In the genomic region with DNA sequence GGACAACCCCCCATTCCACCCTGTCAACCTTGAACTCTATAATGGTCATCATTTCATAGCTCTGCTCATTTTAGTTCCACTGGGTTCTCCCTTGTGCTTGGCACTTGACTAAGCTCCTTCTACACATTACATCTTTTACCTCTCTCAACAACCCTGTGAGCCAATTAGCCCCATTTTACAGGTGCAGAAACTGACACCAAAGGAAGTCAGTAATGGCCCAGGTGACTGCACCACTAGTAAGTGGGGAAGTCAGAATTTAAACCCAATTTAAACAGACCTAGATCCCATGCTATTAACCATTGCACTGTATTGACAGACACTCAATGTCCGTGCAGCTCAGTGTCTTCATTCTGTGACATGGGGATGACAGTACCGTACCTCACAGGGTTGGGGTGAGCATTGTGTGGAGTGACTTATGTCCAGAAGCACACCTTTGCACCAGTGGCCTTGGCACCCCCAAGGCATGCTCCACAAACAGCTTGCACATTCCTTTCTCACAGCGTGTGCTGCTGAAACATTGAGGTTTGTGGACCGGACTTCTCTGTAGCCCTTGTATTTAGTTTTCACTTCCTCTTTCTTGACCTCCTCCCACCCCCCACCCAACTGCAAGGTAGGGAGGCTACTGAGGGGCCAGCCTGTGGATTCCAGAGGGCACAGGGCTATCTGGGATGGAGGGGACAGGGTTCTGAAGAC, we compare ENCODE assay signal across 1 cellular context.
TF ChIP-seq lines count a peak whose summit lies in the region.

No MANE protein-coding gene starts in this region.

TF ChIP-seq in HepG2, 621 proteins besides CTCF, POLR2A, EP300 and RAD21 (continued from another document):
- TF ChIP-seq HOXA5 (CRISPR knock-in tag; IDR thresholded peaks at IDR 0.05) (no peak), HDAC2 (CRISPR knock-in tag; IDR thresholded peaks at IDR 0.05) (0 out of 2 replicates have a peak, but pooled peaks have one; percentile 3), SALL1 (CRISPR knock-in tag; IDR thresholded peaks at IDR 0.05) (peak; percentile 54; the same call in 1 of the 2 replicates), SMC3 (IDR thresholded peaks at IDR 0.05; ENCODE audit: low read length) (no peak), CEBPB (IDR thresholded peaks at IDR 0.05; ENCODE audit: borderline replicate concordance, low read depth, low read length) (no peak), TEAD3 (CRISPR knock-in tag; optimal IDR thresholded peaks at IDR 0.05; ENCODE audit: borderline replicate concordance) (peak; percentile 74), BRD4 (CRISPR knock-in tag; IDR thresholded peaks at IDR 0.05) (0 out of 2 replicates have a peak, but pooled peaks have one; percentile 19)
